In genomic region chr19:21921691-21922180, GRCh38 we compare ENCODE assay signal across 28 cellular contexts.
"Had no signal": no experiment of that assay in that cellular context is flagged by ENCODE, and none has a peak within 500 bp of the region (broad histone marks: within the 10 kb centered on the region; RNA-seq: fewer than 3 reads in every experiment).

No MANE protein-coding gene starts in this region.

- H3K79me2 ChIP-seq: hepatocyte had no signal

- DNase-seq: heart right ventricle; left ventricle myocardium inferior; mesendoderm; naive B cell; natural killer cell; nephron progenitor cell; occipital lobe; pancreas; posterior cingulate gyrus; retina; right cardiac atrium; sigmoid colon; small intestine; stimulated activated CD4-positive, alpha-beta T cell treated with anti-CD3 and anti-CD28 coated beads, Interleukin-1b, Interleukin-23, amount 100 ng/mL, for 48 hours; stimulated activated CD4-positive, alpha-beta T cell treated with anti-CD3 and anti-CD28 coated beads, Interleukin-2, amount 100 ng/mL, for 48 hours; stimulated activated CD4-positive, alpha-beta T cell treated with anti-CD3 and anti-CD28 coated beads, Interleukin-4, amount 100 ng/mL, for 4 hours; stimulated activated CD8-positive, alpha-beta memory T cell treated with anti-CD3 and anti-CD28 coated beads, Interleukin-4, amount 100 ng/mL, for 48 hours; stimulated activated naive CD4-positive, alpha-beta T cell treated with Interleukin-2 at 50 U/mL for 16 hours; stimulated activated naive CD8-positive, alpha-beta T cell treated with anti-CD3 and anti-CD28 coated beads, Interleukin-15, amount 100 ng/mL, for 72 hours; substantia nigra; thyroid gland; transverse colon; upper lobe of right lung had no signal

- H3K9ac ChIP-seq: neural progenitor cell had no signal

- H3K27ac ChIP-seq: heart right ventricle, hepatocyte, left ventricle myocardium inferior, neural progenitor cell, neutrophil, pancreas, prostate gland, sigmoid colon, thyroid gland, transverse colon, upper lobe of right lung had no signal

- H2AFZ ChIP-seq: hepatocyte, neural progenitor cell had no signal

- H3K4me1 ChIP-seq: heart right ventricle, left ventricle myocardium inferior, neural progenitor cell, pancreas, prostate gland, sigmoid colon, thyroid gland, transverse colon, upper lobe of right lung had no signal

- H3K27me3 ChIP-seq: heart right ventricle, hepatocyte, neural progenitor cell, neutrophil, pancreas, sigmoid colon, thyroid gland, transverse colon, upper lobe of right lung had no signal

- H3K9me3 ChIP-seq: pancreas, prostate gland, thyroid gland had no signal

- H3K4me2 ChIP-seq: hepatocyte, neural progenitor cell had no signal

- H3K4me3 ChIP-seq: heart right ventricle, hepatocyte, left ventricle myocardium inferior, lung, neural progenitor cell, pancreas, prostate gland, sigmoid colon, thyroid gland, transverse colon, upper lobe of right lung had no signal

- H3K36me3 ChIP-seq: heart right ventricle, left ventricle myocardium inferior, neural progenitor cell, neutrophil, pancreas, prostate gland, sigmoid colon, thyroid gland, transverse colon, upper lobe of right lung had no signal
